Comparison of ENCODE assay signal across 1 cellular context in genomic region chr19:54464624-54465266, GRCh38.
TF ChIP-seq lines count a peak whose summit lies in the region.

No MANE protein-coding gene starts in this region.

TF ChIP-seq in HEK293, 187 proteins besides CTCF, POLR2A, EP300 and RAD21 (continued from another document and continues in another):
- TF ChIP-seq ZNF530 (tag by site-specific recombination; IDR thresholded peaks at IDR 0.05; ENCODE audit: low read depth): no peak
- no peak for TF ChIP-seq ZNF274 (IDR thresholded peaks at IDR 0.05; ENCODE audit: low read length)
- no peak for TF ChIP-seq ZNF274 (tag by site-specific recombination; IDR thresholded peaks at IDR 0.05; ENCODE audit: borderline replicate concordance)
- no peak for TF ChIP-seq ZNF777 (tag by site-specific recombination; IDR thresholded peaks at IDR 0.05; ENCODE audit: borderline replicate concordance)
- TF ChIP-seq KLF8 (tag by site-specific recombination; IDR thresholded peaks at IDR 0.05): no peak
- TF ChIP-seq ZNF423 (tag by site-specific recombination; IDR thresholded peaks at IDR 0.05): no peak
- TF ChIP-seq ZNF629 (tag by site-specific recombination; IDR thresholded peaks at IDR 0.05): no peak
- TF ChIP-seq ZNF701 (tag by site-specific recombination; IDR thresholded peaks at IDR 0.05): no peak
- no peak for TF ChIP-seq ZNF558 (tag by site-specific recombination; IDR thresholded peaks at IDR 0.05)
- no peak for TF ChIP-seq ZNF10 (tag by site-specific recombination; IDR thresholded peaks at IDR 0.05)
- no peak for TF ChIP-seq GLI4 (tag by site-specific recombination; IDR thresholded peaks at IDR 0.05)
- TF ChIP-seq, protein P1, sequence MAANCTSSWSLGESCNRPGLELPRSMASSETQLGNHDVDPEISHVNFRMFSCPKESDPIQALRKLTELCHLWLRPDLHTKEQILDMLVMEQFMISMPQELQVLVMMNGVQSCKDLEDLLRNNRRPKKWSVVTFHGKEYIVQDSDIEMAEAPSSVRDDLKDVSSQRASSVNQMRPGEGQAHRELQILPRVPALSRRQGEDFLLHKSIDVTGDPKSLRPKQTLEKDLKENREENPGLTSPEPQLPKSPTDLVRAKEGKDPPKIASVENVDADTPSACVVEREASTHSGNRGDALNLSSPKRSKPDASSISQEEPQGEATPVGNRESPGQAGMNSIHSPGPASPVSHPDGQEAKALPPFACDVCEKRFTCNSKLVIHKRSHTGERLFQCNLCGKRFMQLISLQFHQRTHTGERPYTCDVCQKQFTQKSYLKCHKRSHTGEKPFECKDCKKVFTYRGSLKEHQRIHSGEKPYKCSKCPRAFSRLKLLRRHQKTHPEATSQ (tag by site-specific recombination; IDR thresholded peaks at IDR 0.05): no peak
- no peak for TF ChIP-seq ZNF248 (tag by site-specific recombination; IDR thresholded peaks at IDR 0.05)
- TF ChIP-seq ZFHX2 (tag by site-specific recombination; conservative IDR thresholded peaks at IDR 0.05): peak; percentile 39
- no peak for TF ChIP-seq ZBTB44 (tag by site-specific recombination; IDR thresholded peaks at IDR 0.05)
- no peak for TF ChIP-seq ZNF133 (tag by site-specific recombination; IDR thresholded peaks at IDR 0.05)
- TF ChIP-seq ZNF521 (tag by site-specific recombination; IDR thresholded peaks at IDR 0.05): no peak
- TF ChIP-seq ZNF621 (tag by site-specific recombination; IDR thresholded peaks at IDR 0.05): no peak
- no peak for TF ChIP-seq ZNF23 (tag by site-specific recombination; IDR thresholded peaks at IDR 0.05; ENCODE audit: borderline replicate concordance)
- no peak for TF ChIP-seq ZNF677 (tag by site-specific recombination; IDR thresholded peaks at IDR 0.05)
- TF ChIP-seq ZBTB48 (tag by site-specific recombination; IDR thresholded peaks at IDR 0.05): no peak
- TF ChIP-seq ZNF658 (tag by site-specific recombination; IDR thresholded peaks at IDR 0.05): no peak
- TF ChIP-seq ZNF211 (tag by site-specific recombination; IDR thresholded peaks at IDR 0.05; ENCODE audit: low read depth): no peak
- TF ChIP-seq, protein P2, sequence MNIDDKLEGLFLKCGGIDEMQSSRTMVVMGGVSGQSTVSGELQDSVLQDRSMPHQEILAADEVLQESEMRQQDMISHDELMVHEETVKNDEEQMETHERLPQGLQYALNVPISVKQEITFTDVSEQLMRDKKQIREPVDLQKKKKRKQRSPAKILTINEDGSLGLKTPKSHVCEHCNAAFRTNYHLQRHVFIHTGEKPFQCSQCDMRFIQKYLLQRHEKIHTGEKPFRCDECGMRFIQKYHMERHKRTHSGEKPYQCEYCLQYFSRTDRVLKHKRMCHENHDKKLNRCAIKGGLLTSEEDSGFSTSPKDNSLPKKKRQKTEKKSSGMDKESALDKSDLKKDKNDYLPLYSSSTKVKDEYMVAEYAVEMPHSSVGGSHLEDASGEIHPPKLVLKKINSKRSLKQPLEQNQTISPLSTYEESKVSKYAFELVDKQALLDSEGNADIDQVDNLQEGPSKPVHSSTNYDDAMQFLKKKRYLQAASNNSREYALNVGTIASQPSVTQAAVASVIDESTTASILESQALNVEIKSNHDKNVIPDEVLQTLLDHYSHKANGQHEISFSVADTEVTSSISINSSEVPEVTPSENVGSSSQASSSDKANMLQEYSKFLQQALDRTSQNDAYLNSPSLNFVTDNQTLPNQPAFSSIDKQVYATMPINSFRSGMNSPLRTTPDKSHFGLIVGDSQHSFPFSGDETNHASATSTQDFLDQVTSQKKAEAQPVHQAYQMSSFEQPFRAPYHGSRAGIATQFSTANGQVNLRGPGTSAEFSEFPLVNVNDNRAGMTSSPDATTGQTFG (tag by site-specific recombination; IDR thresholded peaks at IDR 0.05; ENCODE audit: borderline replicate concordance): no peak
- peak; percentile 63; the same call in 1 of the 2 replicates for TF ChIP-seq ZSCAN30 (tag by site-specific recombination; IDR thresholded peaks at IDR 0.05)
- TF ChIP-seq ZNF19 (tag by site-specific recombination; IDR thresholded peaks at IDR 0.05; ENCODE audit: low read depth): no peak
- TF ChIP-seq ZNF24 (tag by site-specific recombination; IDR thresholded peaks at IDR 0.05): no peak
- peak; percentile 61 for TF ChIP-seq PATZ1 (tag by site-specific recombination; IDR thresholded peaks at IDR 0.05)
- TF ChIP-seq ZNF112 (tag by site-specific recombination; IDR thresholded peaks at IDR 0.05): no peak
- no peak for TF ChIP-seq GLI2 (tag by site-specific recombination; IDR thresholded peaks at IDR 0.05; ENCODE audit: borderline replicate concordance, low read depth)
- no peak for TF ChIP-seq ZBTB1 (tag by site-specific recombination; IDR thresholded peaks at IDR 0.05)
- no peak for TF ChIP-seq HOXA7 (CRISPR knock-in tag; IDR thresholded peaks at IDR 0.05; ENCODE audit: borderline replicate concordance)
- no peak for TF ChIP-seq ZNF184 (tag by site-specific recombination; IDR thresholded peaks at IDR 0.05)
- no peak for TF ChIP-seq ZNF600 (tag by site-specific recombination; IDR thresholded peaks at IDR 0.05)
- TF ChIP-seq ZNF202 (tag by site-specific recombination; IDR thresholded peaks at IDR 0.05; ENCODE audit: borderline replicate concordance): no peak
- TF ChIP-seq ZNF416 (tag by site-specific recombination; IDR thresholded peaks at IDR 0.05): no peak
- no peak for TF ChIP-seq ZNF169 (tag by site-specific recombination; IDR thresholded peaks at IDR 0.05)
- TF ChIP-seq FEZF1 (tag by site-specific recombination; IDR thresholded peaks at IDR 0.05): no peak
- no peak for TF ChIP-seq ZNF239 (tag by site-specific recombination; IDR thresholded peaks at IDR 0.05)
- TF ChIP-seq ZFP37 (tag by site-specific recombination; IDR thresholded peaks at IDR 0.05): no peak
- TF ChIP-seq ZNF266 (tag by site-specific recombination; IDR thresholded peaks at IDR 0.05; ENCODE audit: low read depth): no peak
- no peak for TF ChIP-seq ZNF350 (tag by site-specific recombination; IDR thresholded peaks at IDR 0.05)
- TF ChIP-seq REST (tag by site-specific recombination; IDR thresholded peaks at IDR 0.05): no peak
- no peak for TF ChIP-seq ZNF433 (tag by site-specific recombination; IDR thresholded peaks at IDR 0.05; ENCODE audit: low read depth)
- TF ChIP-seq ZNF792 (tag by site-specific recombination; IDR thresholded peaks at IDR 0.05): no peak
- no peak for TF ChIP-seq ATF2 (tag by site-specific recombination; IDR thresholded peaks at IDR 0.05; ENCODE audit: low read depth)
- TF ChIP-seq ZNF776 (tag by site-specific recombination; IDR thresholded peaks at IDR 0.05; ENCODE audit: borderline replicate concordance): no peak
- TF ChIP-seq ZNF626 (tag by site-specific recombination; IDR thresholded peaks at IDR 0.05): no peak
- TF ChIP-seq ZFP69B (tag by site-specific recombination; IDR thresholded peaks at IDR 0.05): peak; percentile 31; the same call in 1 of the 2 replicates
- no peak for TF ChIP-seq ZNF18 (tag by site-specific recombination; IDR thresholded peaks at IDR 0.05)
- no peak for TF ChIP-seq ZNF2 (tag by site-specific recombination; IDR thresholded peaks at IDR 0.05)
- TF ChIP-seq, protein P3, sequence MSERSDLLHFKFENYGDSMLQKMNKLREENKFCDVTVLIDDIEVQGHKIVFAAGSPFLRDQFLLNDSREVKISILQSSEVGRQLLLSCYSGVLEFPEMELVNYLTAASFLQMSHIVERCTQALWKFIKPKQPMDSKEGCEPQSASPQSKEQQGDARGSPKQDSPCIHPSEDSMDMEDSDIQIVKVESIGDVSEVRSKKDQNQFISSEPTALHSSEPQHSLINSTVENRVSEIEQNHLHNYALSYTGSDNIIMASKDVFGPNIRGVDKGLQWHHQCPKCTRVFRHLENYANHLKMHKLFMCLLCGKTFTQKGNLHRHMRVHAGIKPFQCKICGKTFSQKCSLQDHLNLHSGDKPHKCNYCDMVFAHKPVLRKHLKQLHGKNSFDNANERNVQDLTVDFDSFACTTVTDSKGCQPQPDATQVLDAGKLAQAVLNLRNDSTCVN (tag by site-specific recombination; optimal IDR thresholded peaks at IDR 0.05): peak; percentile 25
- no peak for TF ChIP-seq KLF17 (tag by site-specific recombination; IDR thresholded peaks at IDR 0.05)
- TF ChIP-seq ZNF311 (tag by site-specific recombination; IDR thresholded peaks at IDR 0.05; ENCODE audit: borderline replicate concordance): no peak
- TF ChIP-seq ZNF830 (tag by site-specific recombination; IDR thresholded peaks at IDR 0.05; ENCODE audit: low read depth): no peak
- TF ChIP-seq ZNF561 (tag by site-specific recombination; IDR thresholded peaks at IDR 0.05; ENCODE audit: borderline replicate concordance): peak; percentile 74
- TF ChIP-seq MEIS1 (CRISPR knock-in tag; IDR thresholded peaks at IDR 0.05; ENCODE audit: borderline replicate concordance): no peak
